Comparison of ENCODE assay signal across 15 cellular contexts in genomic region chr5:76838481-76839261, GRCh38. TPM values are rescaled to one million over a fixed set of nuclear protein-coding genes. Genes with fewer than 3 reads are reported as not detected.
DNase-seq lines count a peak whose midpoint lies in the region; ATAC-seq and TF ChIP-seq lines count a peak whose summit lies in the region.
"Had no signal": no experiment of that assay in that cellular context is flagged by ENCODE, and none has a peak within 500 bp of the region (broad histone marks: within the 10 kb centered on the region; RNA-seq: fewer than 3 reads in every experiment).

No MANE protein-coding gene starts in this region.

- DNase-seq in AG04450 (ENCODE audit: low read depth, low spot score) (no peak), HT1080 (ENCODE audit: low read depth) (peak; percentile 71), astrocyte of the hippocampus (ENCODE audit: low read depth, low spot score) (peak; percentile 91), left colon (peak in 1 of 2 donors; percentile 62), epidermal melanocyte (ENCODE audit: insufficient read length, low spot score) (no peak), mesenteric fat pad (ENCODE audit: low spot score) (no peak), dedifferentiated amniotic fluid mesenchymal stem cell (ENCODE audit: extremely low spot score) (no peak)
- DNase-seq: activated CD4-positive, alpha-beta T cell treated with anti-CD3 and anti-CD28 coated beads for 36 hours; activated naive CD4-positive, alpha-beta T cell treated with anti-CD3 and anti-CD28 coated beads, Interleukin-2, amount 10 ng/mL, durations not matched to agents 7 days and 5 days; effector CD8-positive, alpha-beta T cell; GOT3; NCI-H2227 treated with DMSO at 0.1 percent for 48 hours; stimulated activated naive CD4-positive, alpha-beta T cell treated with Interleukin-2 at 50 U/mL for 16 hours had no signal

- peak; percentile 88 for ATAC-seq in left colon
- ATAC-seq in GM18868 (IDR thresholded peaks at IDR 0.05; ENCODE audit: unreplicated experiment) = no peak
- ATAC-seq: activated CD4-positive, alpha-beta T cell treated with anti-CD3 and anti-CD28 coated beads for 36 hours had no signal

- H3K9me3 ChIP-seq in AG04450 (ENCODE audit: control insufficient read depth, insufficient read depth, low read length) = no peaks in the 10 kb centered on the region

- H3K27me3 ChIP-seq in AG04450 (ENCODE audit: control insufficient read depth, insufficient read depth, low read length) = no peaks in the 10 kb centered on the region

- TF ChIP-seq CTCF in AG04450 (IDR thresholded peaks at IDR 0.05; ENCODE audit: low read depth, low read length) = no peak

- peak overlapping the region; percentile 33 for H3K27ac ChIP-seq in AG04450 (ENCODE audit: low read depth, low read length)

- POLR2A ChIA-PET in AG04450 (lab: Yijun Ruan, JAX) = no interaction called here

- intact Hi-C loops in left colon (cut with DNase I, micrococcal nuclease) = no loop called here

- no peak overlapping the region for H3K4me3 ChIP-seq in AG04450 (ENCODE audit: low read depth, low read length)

- CTCF ChIA-PET in AG04450 (lab: Charles Lee) = no interaction called here

RNA-seq across cellular contexts. Expression of gene S100Z, which starts 11.1 kb away (rescaled TPM):
- polyA plus RNA-seq in AG04450 (2011; rRNA removed) = not detected in 2 replicates
- polyA minus RNA-seq in AG04450 (2011; rRNA and poly(A)+ RNA removed) = not detected in 2 replicates
- not detected in 2 replicates for total RNA-seq in HT1080 (2014; rRNA removed; shearing (Covaris generic))
- not detected in 2 replicates for polyA plus RNA-seq in HT1080 (2015; cell fraction: cytosol; rRNA removed)
- not detected in 2 replicates for polyA plus RNA-seq in HT1080 (2015; cell fraction: nucleus; rRNA removed)
- under 1 TPM in 1 of 2 donors, not detected in 1; 0.31 TPM for total RNA-seq in left colon
- 0.90 TPM for total RNA-seq in mesenteric fat pad
- total RNA-seq: neural crest cell had no signal

RNA-seq across cellular contexts. Expression of gene F2RL1, which starts 19.8 kb away (rescaled TPM):
- 11.0 and 11.4 TPM in 2 replicates for polyA plus RNA-seq in AG04450 (2011; rRNA removed)
- polyA minus RNA-seq in AG04450 (2011; rRNA and poly(A)+ RNA removed) = 8.8 and 12.6 TPM in 2 replicates
- total RNA-seq in HT1080 (2014; rRNA removed; shearing (Covaris generic)) = 20.1 and 25.9 TPM in 2 replicates
- 44.9 and 50.7 TPM in 2 replicates for polyA plus RNA-seq in HT1080 (2015; cell fraction: cytosol; rRNA removed)
- polyA plus RNA-seq in HT1080 (2015; cell fraction: nucleus; rRNA removed) = 39.9 and 43.3 TPM in 2 replicates
- total RNA-seq in left colon (100 to 1,000 TPM; 174 to 180 TPM), mesenteric fat pad (1.9 TPM)

Comparison
In these comparisons a context has a peak if more than half of its experiments do, and no peak if none do; other contexts are left out.
1. DNase-seq: peak in HT1080 (single experiment) and astrocyte of the hippocampus (single experiment); none in AG04450 (single experiment), epidermal melanocyte (single experiment), mesenteric fat pad (single experiment) and dedifferentiated amniotic fluid mesenchymal stem cell (single experiment).